Comparison of ENCODE assay signal across 18 cellular contexts in genomic region chr18:71426441-71426840, GRCh38.
"Had no signal": no experiment of that assay in that cellular context is flagged by ENCODE, and none has a peak within 500 bp of the region (broad histone marks: within the 10 kb centered on the region; RNA-seq: fewer than 3 reads in every experiment).

No MANE protein-coding gene starts in this region.

- H3K4me3 ChIP-seq: esophagus muscularis mucosa, left lung, uterus had no signal

- H3K79me2 ChIP-seq: parathyroid adenoma had no signal

- H3K4me1 Mint-ChIP-seq: brain; naive B cell; stimulated activated memory B cell treated with anti-CD40 and anti-IgM and Interleukin-4, amounts not matched to agents 10 μg/mL and 1 μg/mL and 100 μg/mL, for 72 hours; T-helper 17 cell; WTC11 had no signal

- H3K9me3 ChIP-seq: esophagus muscularis mucosa, neutrophil, uterus had no signal

- DNase-seq: activated CD4-positive, alpha-beta T cell treated with anti-CD3 and anti-CD28 coated beads for 4 hours; activated CD8-positive, alpha-beta memory T cell treated with anti-CD3 and anti-CD28 coated beads for 24 hours; activated naive CD8-positive, alpha-beta T cell treated with anti-CD3 and anti-CD28 coated beads for 36 hours; amygdala; hippocampal formation; left lung; mammary epithelial cell; naive B cell; stimulated activated CD4-positive, alpha-beta T cell treated with anti-CD3 and anti-CD28 coated beads, Interleukin-2, amount 100 ng/mL, for 48 hours; T-helper 17 cell; uterus had no signal

- H3K27ac Mint-ChIP-seq: activated naive CD8-positive, alpha-beta T cell treated with anti-CD3 and anti-CD28 coated beads for 36 hours; activated T-helper 1 cell treated with anti-CD3 and anti-CD28 coated beads, Interleukin-12 subunit alpha, Interleukin-12 subunit beta, Interleukin-2, Interleukin-4 antibody, amounts not matched to agents 30 ng/mL and 10 ng/mL and 1 ng/mL, durations not matched to agents 14 hours and 24 hours and 36 hours; brain; naive B cell; stimulated activated memory B cell treated with anti-CD40 and anti-IgM and Interleukin-4, amounts not matched to agents 10 μg/mL and 1 μg/mL and 100 μg/mL, for 72 hours; T-helper 17 cell; WTC11 had no signal

- H3K36me3 Mint-ChIP-seq: activated naive CD8-positive, alpha-beta T cell treated with anti-CD3 and anti-CD28 coated beads for 36 hours; brain; naive B cell; stimulated activated memory B cell treated with anti-CD40 and anti-IgM and Interleukin-4, amounts not matched to agents 10 μg/mL and 1 μg/mL and 100 μg/mL, for 72 hours had no signal

- H3K4me3 Mint-ChIP-seq: activated naive CD8-positive, alpha-beta T cell treated with anti-CD3 and anti-CD28 coated beads for 36 hours; activated T-helper 1 cell treated with anti-CD3 and anti-CD28 coated beads, Interleukin-12 subunit alpha, Interleukin-12 subunit beta, Interleukin-2, Interleukin-4 antibody, amounts not matched to agents 30 ng/mL and 10 ng/mL and 1 ng/mL, durations not matched to agents 14 hours and 24 hours and 36 hours; brain; naive B cell; stimulated activated memory B cell treated with anti-CD40 and anti-IgM and Interleukin-4, amounts not matched to agents 10 μg/mL and 1 μg/mL and 100 μg/mL, for 72 hours; T-helper 17 cell; WTC11 had no signal

- H3K27me3 Mint-ChIP-seq: activated naive CD8-positive, alpha-beta T cell treated with anti-CD3 and anti-CD28 coated beads for 36 hours; brain; naive B cell; stimulated activated memory B cell treated with anti-CD40 and anti-IgM and Interleukin-4, amounts not matched to agents 10 μg/mL and 1 μg/mL and 100 μg/mL, for 72 hours; T-helper 17 cell had no signal

- H3K27me3 ChIP-seq: esophagus muscularis mucosa, left lung, neutrophil, uterus had no signal

- H3K9me3 Mint-ChIP-seq: activated T-helper 1 cell treated with anti-CD3 and anti-CD28 coated beads, Interleukin-12 subunit alpha, Interleukin-12 subunit beta, Interleukin-2, Interleukin-4 antibody, amounts not matched to agents 30 ng/mL and 10 ng/mL and 1 ng/mL, durations not matched to agents 14 hours and 24 hours and 36 hours; stimulated activated memory B cell treated with anti-CD40 and anti-IgM and Interleukin-4, amounts not matched to agents 10 μg/mL and 1 μg/mL and 100 μg/mL, for 72 hours had no signal

- H3K36me3 ChIP-seq: esophagus muscularis mucosa, left lung, neutrophil, uterus had no signal

- H2AFZ ChIP-seq: parathyroid adenoma had no signal

- H3K4me1 ChIP-seq: esophagus muscularis mucosa, left lung, parathyroid adenoma, uterus had no signal

- H3K27ac ChIP-seq: esophagus muscularis mucosa, left lung, neutrophil, parathyroid adenoma, uterus had no signal

- H3K9ac ChIP-seq: parathyroid adenoma had no signal

- ATAC-seq: left lung; stimulated activated memory B cell treated with anti-CD40 and anti-IgM and Interleukin-4, amounts not matched to agents 10 μg/mL and 1 μg/mL and 100 μg/mL, for 72 hours; T-helper 17 cell; WTC11 had no signal
